13 cellular contexts compared by ENCODE assay signal in the genomic region with DNA sequence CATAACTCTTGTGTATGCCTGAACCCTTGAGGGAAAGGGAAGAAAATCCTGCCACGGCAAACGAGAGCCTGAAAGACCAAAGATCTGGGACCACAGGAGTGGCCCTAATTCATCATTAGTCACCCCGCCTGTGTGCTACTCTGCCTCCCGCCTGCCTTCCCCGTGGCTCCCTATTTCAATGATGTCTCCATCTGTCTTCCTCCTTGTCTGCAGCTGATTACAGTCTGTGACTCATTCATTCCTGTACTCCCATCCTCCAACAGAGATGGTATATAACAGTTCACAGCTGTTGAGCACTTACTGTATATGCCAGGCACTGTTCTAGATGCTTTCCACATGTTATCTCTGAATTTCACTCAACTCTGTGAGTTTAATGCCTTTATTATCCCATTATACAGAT.
DNase-seq lines count a peak whose midpoint lies in the region; ATAC-seq and TF ChIP-seq lines count a peak whose summit lies in the region.
"Had no signal": no experiment of that assay in that cellular context is flagged by ENCODE, and none has a peak within 500 bp of the region (broad histone marks: within the 10 kb centered on the region; RNA-seq: fewer than 3 reads in every experiment).

No MANE protein-coding gene starts in this region.

- peak overlapping the region; percentile 30 for H3K4me2 ChIP-seq in hepatocyte

- no peak for ATAC-seq in GM21528 (IDR thresholded peaks at IDR 0.05; ENCODE audit: low FRiP score, unreplicated experiment)
- no peak for ATAC-seq in GM19397 (IDR thresholded peaks at IDR 0.05; ENCODE audit: unreplicated experiment)
- ATAC-seq in GM18858 (IDR thresholded peaks at IDR 0.05; ENCODE audit: unreplicated experiment): no peak
- ATAC-seq: Panc1 had no signal

- H3K27ac ChIP-seq in hepatocyte: peak overlapping the region; percentile 34
- H3K27ac ChIP-seq: BLaER1, body of pancreas had no signal

- H3K27me3 ChIP-seq in hepatocyte: no peaks in the 10 kb centered on the region
- H3K27me3 ChIP-seq: BLaER1, body of pancreas had no signal

- peaks cover 14% of the 10 kb centered on the region for H3K4me1 ChIP-seq in hepatocyte (ENCODE audit: insufficient read depth)

- no peak overlapping the region for H3K4me3 ChIP-seq in hepatocyte
- H3K4me3 ChIP-seq: BLaER1, body of pancreas had no signal

- 25% methylated on average over 5 of the region's 5 CpGs for WGBS in hepatocyte (ENCODE audit: low lambda C conversion rate, missing lambda C conversion rate)

- TF ChIP-seq CTCF in hepatocyte (IDR thresholded peaks at IDR 0.05; ENCODE audit: poor library complexity): no peak

- no peaks in the 10 kb centered on the region for H3K79me2 ChIP-seq in hepatocyte

- H3K9me3 ChIP-seq in hepatocyte (ENCODE audit: low read depth): no peaks in the 10 kb centered on the region
- H3K9me3 ChIP-seq: body of pancreas had no signal

- no peaks in the 10 kb centered on the region for H3K36me3 ChIP-seq in hepatocyte (replicated peaks; ENCODE audit: insufficient read depth, low read depth)
- H3K36me3 ChIP-seq: BLaER1 had no signal

- DNase-seq in NCI-H748 (lab: John Stamatoyannopoulos, UW; ENCODE audit: unreplicated experiment) (peak; percentile 29), NCI-H748 treated with DMSO at 0.1 percent for 48 hours (lab: John Stamatoyannopoulos, UW) (no peak), SW480 (ENCODE audit: low spot score) (peak; percentile 38), hepatocyte (ENCODE audit: low spot score) (peak; percentile 66), ACHN (no peak)
- DNase-seq: activated CD4-positive, alpha-beta T cell treated with anti-CD3 and anti-CD28 coated beads, Interleukin-2, amount 50 U/mL, for 4 hours; posterior cingulate gyrus had no signal

- H3K9me2 ChIP-seq in hepatocyte (replicated peaks; ENCODE audit: insufficient read depth): no peaks in the 10 kb centered on the region

- in situ Hi-C loops in ACHN (cut with HindIII; ENCODE audit: low pct_ligation_motif_present, low pct_unique_long_range_greater_than_20kb, low sequenced_read_pairs): no loop called here

- H4K20me1 ChIP-seq in hepatocyte (ENCODE audit: insufficient read depth, poor library complexity, severe bottlenecking): no peaks in the 10 kb centered on the region
- H4K20me1 ChIP-seq: BLaER1 had no signal

- no peak overlapping the region for H2AFZ ChIP-seq in hepatocyte

Comparison
In these comparisons a context has a peak if more than half of its experiments do, and no peak if none do; other contexts are left out.
1. DNase-seq: peak in NCI-H748 (single experiment), SW480 (single experiment) and hepatocyte (single experiment); none in NCI-H748 treated with DMSO at 0.1 percent for 48 hours (single experiment) and ACHN (single experiment).